1 cellular context compared by ENCODE assay signal in the genomic region with DNA sequence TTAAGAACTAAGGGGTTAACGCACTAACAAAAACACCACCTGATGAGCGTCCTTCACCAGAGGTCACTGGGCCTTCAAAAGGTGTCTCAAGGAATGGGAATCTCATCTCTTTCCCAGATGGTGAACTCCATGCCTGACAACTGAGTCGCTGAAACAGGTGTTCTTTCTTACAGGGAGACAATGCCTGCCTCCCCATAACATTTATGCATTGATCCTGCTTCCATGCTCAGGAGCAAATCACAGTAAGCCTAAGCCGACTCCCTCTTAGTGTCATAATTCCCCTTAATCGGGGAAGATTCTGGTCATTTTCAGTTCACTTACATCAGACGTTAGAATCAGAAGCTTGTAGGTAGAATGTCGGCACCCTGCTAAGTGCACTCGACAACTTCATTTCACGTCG.
TF ChIP-seq lines count a peak whose summit lies in the region.

No MANE protein-coding gene starts in this region.

TF ChIP-seq in WTC11, 78 proteins besides CTCF, POLR2A, EP300 and RAD21 (continued from another document):
- TF ChIP-seq, protein P1, sequence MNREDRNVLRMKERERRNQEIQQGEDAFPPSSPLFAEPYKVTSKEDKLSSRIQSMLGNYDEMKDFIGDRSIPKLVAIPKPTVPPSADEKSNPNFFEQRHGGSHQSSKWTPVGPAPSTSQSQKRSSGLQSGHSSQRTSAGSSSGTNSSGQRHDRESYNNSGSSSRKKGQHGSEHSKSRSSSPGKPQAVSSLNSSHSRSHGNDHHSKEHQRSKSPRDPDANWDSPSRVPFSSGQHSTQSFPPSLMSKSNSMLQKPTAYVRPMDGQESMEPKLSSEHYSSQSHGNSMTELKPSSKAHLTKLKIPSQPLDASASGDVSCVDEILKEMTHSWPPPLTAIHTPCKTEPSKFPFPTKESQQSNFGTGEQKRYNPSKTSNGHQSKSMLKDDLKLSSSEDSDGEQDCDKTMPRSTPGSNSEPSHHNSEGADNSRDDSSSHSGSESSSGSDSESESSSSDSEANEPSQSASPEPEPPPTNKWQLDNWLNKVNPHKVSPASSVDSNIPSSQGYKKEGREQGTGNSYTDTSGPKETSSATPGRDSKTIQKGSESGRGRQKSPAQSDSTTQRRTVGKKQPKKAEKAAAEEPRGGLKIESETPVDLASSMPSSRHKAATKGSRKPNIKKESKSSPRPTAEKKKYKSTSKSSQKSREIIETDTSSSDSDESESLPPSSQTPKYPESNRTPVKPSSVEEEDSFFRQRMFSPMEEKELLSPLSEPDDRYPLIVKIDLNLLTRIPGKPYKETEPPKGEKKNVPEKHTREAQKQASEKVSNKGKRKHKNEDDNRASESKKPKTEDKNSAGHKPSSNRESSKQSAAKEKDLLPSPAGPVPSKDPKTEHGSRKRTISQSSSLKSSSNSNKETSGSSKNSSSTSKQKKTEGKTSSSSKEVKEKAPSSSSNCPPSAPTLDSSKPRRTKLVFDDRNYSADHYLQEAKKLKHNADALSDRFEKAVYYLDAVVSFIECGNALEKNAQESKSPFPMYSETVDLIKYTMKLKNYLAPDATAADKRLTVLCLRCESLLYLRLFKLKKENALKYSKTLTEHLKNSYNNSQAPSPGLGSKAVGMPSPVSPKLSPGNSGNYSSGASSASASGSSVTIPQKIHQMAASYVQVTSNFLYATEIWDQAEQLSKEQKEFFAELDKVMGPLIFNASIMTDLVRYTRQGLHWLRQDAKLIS (CRISPR knock-in tag; IDR thresholded peaks at IDR 0.05; ENCODE audit: borderline replicate concordance), result no peak
- TF ChIP-seq ZNF138 (CRISPR knock-in tag; conservative IDR thresholded peaks at IDR 0.05), result no peak
- TF ChIP-seq ZNF317 (CRISPR knock-in tag; IDR thresholded peaks at IDR 0.05; ENCODE audit: borderline replicate concordance, low read depth), result no peak
- TF ChIP-seq ATF1 (CRISPR knock-in tag; IDR thresholded peaks at IDR 0.05), result no peak
- TF ChIP-seq CREB1 (CRISPR knock-in tag; IDR thresholded peaks at IDR 0.05), result no peak
- no peak for TF ChIP-seq ZBTB21 (CRISPR knock-in tag; IDR thresholded peaks at IDR 0.05; ENCODE audit: borderline replicate concordance)
- TF ChIP-seq, protein P2, sequence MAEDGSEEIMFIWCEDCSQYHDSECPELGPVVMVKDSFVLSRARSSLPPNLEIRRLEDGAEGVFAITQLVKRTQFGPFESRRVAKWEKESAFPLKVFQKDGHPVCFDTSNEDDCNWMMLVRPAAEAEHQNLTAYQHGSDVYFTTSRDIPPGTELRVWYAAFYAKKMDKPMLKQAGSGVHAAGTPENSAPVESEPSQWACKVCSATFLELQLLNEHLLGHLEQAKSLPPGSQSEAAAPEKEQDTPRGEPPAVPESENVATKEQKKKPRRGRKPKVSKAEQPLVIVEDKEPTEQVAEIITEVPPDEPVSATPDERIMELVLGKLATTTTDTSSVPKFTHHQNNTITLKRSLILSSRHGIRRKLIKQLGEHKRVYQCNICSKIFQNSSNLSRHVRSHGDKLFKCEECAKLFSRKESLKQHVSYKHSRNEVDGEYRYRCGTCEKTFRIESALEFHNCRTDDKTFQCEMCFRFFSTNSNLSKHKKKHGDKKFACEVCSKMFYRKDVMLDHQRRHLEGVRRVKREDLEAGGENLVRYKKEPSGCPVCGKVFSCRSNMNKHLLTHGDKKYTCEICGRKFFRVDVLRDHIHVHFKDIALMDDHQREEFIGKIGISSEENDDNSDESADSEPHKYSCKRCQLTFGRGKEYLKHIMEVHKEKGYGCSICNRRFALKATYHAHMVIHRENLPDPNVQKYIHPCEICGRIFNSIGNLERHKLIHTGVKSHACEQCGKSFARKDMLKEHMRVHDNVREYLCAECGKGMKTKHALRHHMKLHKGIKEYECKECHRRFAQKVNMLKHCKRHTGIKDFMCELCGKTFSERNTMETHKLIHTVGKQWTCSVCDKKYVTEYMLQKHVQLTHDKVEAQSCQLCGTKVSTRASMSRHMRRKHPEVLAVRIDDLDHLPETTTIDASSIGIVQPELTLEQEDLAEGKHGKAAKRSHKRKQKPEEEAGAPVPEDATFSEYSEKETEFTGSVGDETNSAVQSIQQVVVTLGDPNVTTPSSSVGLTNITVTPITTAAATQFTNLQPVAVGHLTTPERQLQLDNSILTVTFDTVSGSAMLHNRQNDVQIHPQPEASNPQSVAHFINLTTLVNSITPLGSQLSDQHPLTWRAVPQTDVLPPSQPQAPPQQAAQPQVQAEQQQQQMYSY (CRISPR knock-in tag; IDR thresholded peaks at IDR 0.05), result no peak
- no peak for TF ChIP-seq ZNF671 (CRISPR knock-in tag; IDR thresholded peaks at IDR 0.05)
- TF ChIP-seq, protein P3, sequence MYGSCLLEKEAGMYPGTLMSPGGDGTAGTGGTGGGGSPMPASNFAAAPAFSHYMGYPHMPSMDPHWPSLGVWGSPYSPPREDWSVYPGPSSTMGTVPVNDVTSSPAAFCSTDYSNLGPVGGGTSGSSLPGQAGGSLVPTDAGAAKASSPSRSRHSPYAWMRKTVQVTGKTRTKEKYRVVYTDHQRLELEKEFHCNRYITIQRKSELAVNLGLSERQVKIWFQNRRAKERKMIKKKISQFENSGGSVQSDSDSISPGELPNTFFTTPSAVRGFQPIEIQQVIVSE (CRISPR knock-in tag; IDR thresholded peaks at IDR 0.05; ENCODE audit: borderline replicate concordance), result no peak
- TF ChIP-seq, protein P4, sequence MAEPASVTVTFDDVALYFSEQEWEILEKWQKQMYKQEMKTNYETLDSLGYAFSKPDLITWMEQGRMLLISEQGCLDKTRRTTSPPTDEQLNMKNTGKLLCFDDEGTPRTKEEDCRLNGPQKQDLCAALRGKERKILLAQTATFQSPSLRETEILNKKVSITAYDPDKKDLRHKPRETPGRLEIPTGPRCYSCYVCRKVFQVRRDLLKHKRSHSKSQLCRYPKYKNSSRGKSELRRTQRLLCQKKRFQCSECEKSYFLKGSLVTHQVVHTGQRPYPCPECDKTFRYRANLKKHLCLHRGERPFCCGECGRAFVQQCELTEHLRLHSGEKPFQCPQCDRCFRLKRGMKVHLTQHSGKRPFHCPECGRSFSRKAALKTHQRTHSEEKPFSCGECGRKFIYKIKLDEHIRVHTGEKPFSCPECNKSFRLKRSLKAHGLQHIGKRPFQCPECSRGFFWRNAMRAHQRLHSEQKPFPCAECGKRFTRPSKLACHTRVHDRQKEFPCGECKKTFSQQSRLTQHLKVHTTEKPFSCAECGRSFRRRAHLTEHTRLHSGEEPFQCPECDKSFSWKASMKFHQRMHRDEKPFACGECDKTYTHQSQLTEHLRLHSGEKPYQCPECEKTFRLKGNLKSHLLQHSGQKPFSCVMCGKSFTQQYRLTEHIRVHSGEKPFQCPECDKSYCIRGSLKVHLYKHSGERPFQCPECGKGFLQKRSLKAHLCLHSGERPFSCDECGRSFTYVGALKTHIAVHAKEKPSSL (CRISPR knock-in tag; conservative IDR thresholded peaks at IDR 0.05), result no peak
- no peak for TF ChIP-seq ZNF416 (CRISPR knock-in tag; IDR thresholded peaks at IDR 0.05)
TF ChIP-seq in WTC11: peak in this region for 0.
